8 cellular contexts compared by ENCODE assay signal in genomic region chr19:10568826-10569651, GRCh38. TPM values are rescaled to one million over a fixed set of nuclear protein-coding genes. Genes with fewer than 3 reads are reported as not detected.
DNase-seq lines count a peak whose midpoint lies in the region; ATAC-seq, FAIRE-seq and TF ChIP-seq lines count a peak whose summit lies in the region.

Gene CDKN2D, minus strand, starts transcription at chr19:10568979. Its CDS starts 326 bp downstream, at chr19:10568653.

- ATAC-seq in HG02852 (IDR thresholded peaks at IDR 0.05; ENCODE audit: unreplicated experiment): peak; percentile 62
- ATAC-seq in heart right ventricle: peak; percentile 86 to 93 (median 90)

- H3K27me3 ChIP-seq in adrenal gland (no peaks in the 10 kb centered on the region), heart right ventricle (no peaks in the 10 kb centered on the region)

- intact Hi-C loops in adrenal gland (cut with DNase I): loop anchor here in 1 of 2 donors (5.0 kb wide), 1 partner anchor 67 kb away; the partner anchor contains the start of gene KEAP1
- intact Hi-C loops in heart right ventricle (cut with DNase I): loop anchor here in 6 of 10 donors (5.0 to 10.0 kb wide), 5 partner anchors 64 to 164 kb away; partner anchors contain the start of genes KEAP1 (in 5 of the 6), ILF3 (in 2 of the 6) and CDC37 (in 1 of the 6)
- intact Hi-C loops in posterior vena cava (cut with DNase I): no loop called here

- H3K27ac ChIP-seq in adrenal gland (peak within 1 kb of the TSS in 3 of 5 donors; percentile 50 to 88 (median 65)), heart right ventricle (peak within 1 kb of the TSS; percentile 51 to 94 (median 86))

- H3K9me3 ChIP-seq in adrenal gland (replicated peaks in 1 of 3) (no peaks in the 10 kb centered on the region), heart right ventricle (no peaks in the 10 kb centered on the region)

- H3K36me3 ChIP-seq in adrenal gland (replicated peaks in 1 of 2): no peaks in the 10 kb centered on the region
- H3K36me3 ChIP-seq in heart right ventricle: peaks cover 0 to 5% (median 0%) of the 10 kb centered on the region in 9 donors

- H3K4me1 ChIP-seq in adrenal gland (replicated peaks in 1 of 2) (peaks cover 14 to 41% of the 10 kb centered on the region in 2 donors), heart right ventricle (peaks cover 4 to 52% (median 45%) of the 10 kb centered on the region in 9 donors)

- FAIRE-seq in GM12892 (lab: Jason Lieb, UNC): peak; percentile 99

- peak within 1 kb of the TSS in 3 of 4 donors; percentile 11 to 80 (median 25) for H3K4me3 ChIP-seq in adrenal gland
- H3K4me3 ChIP-seq in heart right ventricle: peak within 1 kb of the TSS; percentile 40 to 94 (median 74)

- TF ChIP-seq CTCF in adrenal gland (IDR thresholded peaks at IDR 0.05): peak; percentile 17 to 94 (median 58)
- TF ChIP-seq CTCF in heart right ventricle (IDR thresholded peaks at IDR 0.05): peak in 8 of 9 donors; percentile 26 to 61 (median 38)

- DNase-seq in GM12892 (ENCODE audit: insufficient read length) (peak; percentile 91), NCI-H146 (lab: John Stamatoyannopoulos, UW) (peak; percentile 100), T-helper 1 cell (peak; percentile 99 to 100 (median 100)), adrenal gland (peak; percentile 99 to 100 (median 100)), heart right ventricle (peak; percentile 100), posterior vena cava (ENCODE audit: low spot score) (peak; percentile 100), ureter (ENCODE audit: low spot score) (peak; percentile 99)

- WGBS in adrenal gland, 4 donors: 0 to 2% (median 1%) methylated on average over 11 to 71 of the region's 71 CpGs
- 0% methylated on average over 50 to 71 of the region's 71 CpGs for WGBS in heart right ventricle, 2 donors

- TF ChIP-seq POLR2A in GM12892 (IDR thresholded peaks at IDR 0.05; ENCODE audit: low read depth, low read length): peak; percentile 50; the same call in 1 of the 2 replicates
- peak; percentile 66 to 83 for TF ChIP-seq POLR2A in adrenal gland (IDR thresholded peaks at IDR 0.05)

RNA-seq across cellular contexts. Expression of gene CDKN2D, which starts in this region (rescaled TPM):
- polyA plus RNA-seq in GM12892 (2012; ENCODE audit: missing spikeins): 9.0 TPM
- 10 to 100 TPM in 1 of 8 donors, 1 to 10 TPM in 7; 1.9 to 15.1 (median 6.4) TPM for total RNA-seq in adrenal gland
- polyA plus RNA-seq in adrenal gland: 10 to 100 TPM in 2 of 3 donors, 1 to 10 TPM in 1; 7.4 to 11.2 (median 10.0) TPM
- 10 to 100 TPM in 5 of 10 donors, 1 to 10 TPM in 5; 7.7 to 19.2 (median 10.3) TPM for total RNA-seq in heart right ventricle
- 10 to 100 TPM in 1 of 2 donors, 1 to 10 TPM in 1; 5.7 to 25.6 TPM for polyA plus RNA-seq in heart right ventricle
- 10 to 100 TPM in 1 of 2 donors, 1 to 10 TPM in 1; 8.1 to 15.0 TPM for total RNA-seq in posterior vena cava
- 5.4 TPM for total RNA-seq in ureter

Comparison
In these comparisons a context has a peak if more than half of its experiments do, and no peak if none do; other contexts are left out.
1. Peak in every context shown above with its lines: DNase-seq, ATAC-seq, H3K4me3 ChIP-seq and H3K27ac ChIP-seq.
2. intact Hi-C loops: an anchor here in heart right ventricle (5.0 to 10.0 kb wide); none called in posterior vena cava.